Comparison of ENCODE assay signal across 9 cellular contexts in the genomic region with DNA sequence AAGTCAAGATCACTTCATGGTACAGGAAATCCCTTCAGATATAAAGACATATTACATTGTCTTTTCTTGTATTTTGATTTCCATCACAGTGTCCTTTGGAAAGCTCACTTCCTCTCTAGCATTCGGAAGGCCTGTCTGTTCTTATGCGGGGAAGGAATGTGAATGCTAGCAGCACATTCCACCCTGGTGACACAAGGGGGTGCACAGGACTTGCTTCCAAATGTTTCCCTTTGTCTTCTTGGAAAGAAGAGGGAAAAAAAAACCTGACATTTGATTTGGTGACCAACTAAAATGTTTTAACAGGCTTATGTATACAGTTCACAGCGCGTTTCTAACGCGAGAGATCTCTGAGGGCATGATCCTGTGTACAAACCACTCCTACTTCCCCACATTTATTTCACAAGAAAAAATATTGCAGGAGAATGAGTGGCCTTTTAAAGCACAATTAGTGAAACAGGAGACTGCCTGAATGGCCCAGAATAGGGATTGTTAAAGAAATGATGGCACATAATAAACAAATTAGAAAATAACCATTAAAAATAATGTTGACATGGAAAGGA.
DNase-seq lines count a peak whose midpoint lies in the region; ATAC-seq and TF ChIP-seq lines count a peak whose summit lies in the region.
"Had no signal": no experiment of that assay in that cellular context is flagged by ENCODE, and none has a peak within 500 bp of the region (broad histone marks: within the 10 kb centered on the region; RNA-seq: fewer than 3 reads in every experiment).

No MANE protein-coding gene starts in this region.

- H3K9me3 Mint-ChIP-seq in activated CD8-positive, alpha-beta memory T cell treated with anti-CD3 and anti-CD28 coated beads, Interleukin-2, amount 10 ng/mL, durations not matched to agents 7 days and 5 days (ENCODE audit: low read depth) = no peaks in the 10 kb centered on the region
- H3K9me3 Mint-ChIP-seq in T-helper 2 cell treated with Interferon-gamma antibody and Interleukin-4, amounts not matched to agents 5 μg/mL and 100 μg/mL, for 36 hours = no peaks in the 10 kb centered on the region
- H3K9me3 Mint-ChIP-seq: CD8-positive, alpha-beta T cell had no signal

- H3K36me3 Mint-ChIP-seq in activated CD8-positive, alpha-beta memory T cell treated with anti-CD3 and anti-CD28 coated beads, Interleukin-2, amount 10 ng/mL, durations not matched to agents 7 days and 5 days = no peaks in the 10 kb centered on the region
- H3K36me3 Mint-ChIP-seq in T-helper 2 cell treated with Interferon-gamma antibody and Interleukin-4, amounts not matched to agents 5 μg/mL and 100 μg/mL, for 36 hours (ENCODE audit: low read depth) = no peaks in the 10 kb centered on the region
- H3K36me3 Mint-ChIP-seq: CD8-positive, alpha-beta T cell had no signal

- H3K27me3 Mint-ChIP-seq in activated CD8-positive, alpha-beta memory T cell treated with anti-CD3 and anti-CD28 coated beads, Interleukin-2, amount 10 ng/mL, durations not matched to agents 7 days and 5 days = no peaks in the 10 kb centered on the region
- H3K27me3 Mint-ChIP-seq in T-helper 2 cell treated with Interferon-gamma antibody and Interleukin-4, amounts not matched to agents 5 μg/mL and 100 μg/mL, for 36 hours (ENCODE audit: low read depth) = no peaks in the 10 kb centered on the region

- H3K4me3 Mint-ChIP-seq in activated CD8-positive, alpha-beta memory T cell treated with anti-CD3 and anti-CD28 coated beads, Interleukin-2, amount 10 ng/mL, durations not matched to agents 7 days and 5 days = no peak overlapping the region
- H3K4me3 Mint-ChIP-seq in T-helper 2 cell treated with Interferon-gamma antibody and Interleukin-4, amounts not matched to agents 5 μg/mL and 100 μg/mL, for 36 hours = no peak overlapping the region
- H3K4me3 Mint-ChIP-seq: CD8-positive, alpha-beta T cell had no signal

- no peak overlapping the region for H3K4me3 ChIP-seq in brain microvascular endothelial cell (ENCODE audit: low read depth, low read length)

- no peak overlapping the region for H3K27ac Mint-ChIP-seq in activated CD8-positive, alpha-beta memory T cell treated with anti-CD3 and anti-CD28 coated beads, Interleukin-2, amount 10 ng/mL, durations not matched to agents 7 days and 5 days
- H3K27ac Mint-ChIP-seq in T-helper 2 cell treated with Interferon-gamma antibody and Interleukin-4, amounts not matched to agents 5 μg/mL and 100 μg/mL, for 36 hours = no peak overlapping the region
- H3K27ac Mint-ChIP-seq: CD8-positive, alpha-beta T cell had no signal

- DNase-seq in A172 (ENCODE audit: low spot score) (peak; percentile 49), brain microvascular endothelial cell (peak; percentile 37), islet precursor cell (peak; percentile 88)
- DNase-seq in activated CD8-positive, alpha-beta memory T cell treated with anti-CD3 and anti-CD28 coated beads, Interleukin-2, amount 10 ng/mL, durations not matched to agents 7 days and 5 days = no peak
- DNase-seq in T-helper 2 cell treated with Interferon-gamma antibody and Interleukin-4, amounts not matched to agents 5 μg/mL and 100 μg/mL, for 36 hours (ENCODE audit: low spot score) = no peak
- DNase-seq: CD8-positive, alpha-beta T cell had no signal

- in situ Hi-C loops in brain microvascular endothelial cell (cut with HindIII; ENCODE audit: low pct_ligation_motif_present, low sequenced_read_pairs) = no loop called here

- TF ChIP-seq CTCF in LNCAP (IDR thresholded peaks at IDR 0.05) (peak; percentile 47; the same call in 1 of the 2 replicates), brain microvascular endothelial cell (IDR thresholded peaks at IDR 0.05; ENCODE audit: low read depth, low read length, missing control alignments) (peak; percentile 63)

- H3K4me1 Mint-ChIP-seq in activated CD8-positive, alpha-beta memory T cell treated with anti-CD3 and anti-CD28 coated beads, Interleukin-2, amount 10 ng/mL, durations not matched to agents 7 days and 5 days = no peaks in the 10 kb centered on the region
- no peaks in the 10 kb centered on the region for H3K4me1 Mint-ChIP-seq in T-helper 2 cell treated with Interferon-gamma antibody and Interleukin-4, amounts not matched to agents 5 μg/mL and 100 μg/mL, for 36 hours (ENCODE audit: low read depth)

- H3K36me3 ChIP-seq in brain microvascular endothelial cell (replicated peaks) = no peaks in the 10 kb centered on the region

- CTCF ChIA-PET in activated CD8-positive, alpha-beta memory T cell treated with anti-CD3 and anti-CD28 coated beads, Interleukin-2, amount 10 ng/mL, durations not matched to agents 7 days and 5 days (lab: Charles Lee) = no interaction called here

- H3K27ac ChIP-seq in brain microvascular endothelial cell = no peak overlapping the region

- no peaks in the 10 kb centered on the region for H3K27me3 ChIP-seq in brain microvascular endothelial cell (replicated peaks)

- ATAC-seq in HG02642 (IDR thresholded peaks at IDR 0.05; ENCODE audit: poor library complexity, unreplicated experiment) (no peak), HG02763 (IDR thresholded peaks at IDR 0.05; ENCODE audit: unreplicated experiment) (no peak)
- no peak for ATAC-seq in activated CD8-positive, alpha-beta memory T cell treated with anti-CD3 and anti-CD28 coated beads, Interleukin-2, amount 10 ng/mL, durations not matched to agents 7 days and 5 days
- ATAC-seq: CD8-positive, alpha-beta T cell had no signal

Comparison
In these comparisons a context has a peak if more than half of its experiments do, and no peak if none do; other contexts are left out.
1. DNase-seq: peak in A172 (single experiment), brain microvascular endothelial cell (single experiment) and islet precursor cell (single experiment); none in activated CD8-positive, alpha-beta memory T cell treated with anti-CD3 and anti-CD28 coated beads, Interleukin-2, amount 10 ng/mL, durations not matched to agents 7 days and 5 days (single experiment) and T-helper 2 cell treated with Interferon-gamma antibody and Interleukin-4, amounts not matched to agents 5 μg/mL and 100 μg/mL, for 36 hours (single experiment).